ENCODE assay signal across 1 cellular context in the genomic region with DNA sequence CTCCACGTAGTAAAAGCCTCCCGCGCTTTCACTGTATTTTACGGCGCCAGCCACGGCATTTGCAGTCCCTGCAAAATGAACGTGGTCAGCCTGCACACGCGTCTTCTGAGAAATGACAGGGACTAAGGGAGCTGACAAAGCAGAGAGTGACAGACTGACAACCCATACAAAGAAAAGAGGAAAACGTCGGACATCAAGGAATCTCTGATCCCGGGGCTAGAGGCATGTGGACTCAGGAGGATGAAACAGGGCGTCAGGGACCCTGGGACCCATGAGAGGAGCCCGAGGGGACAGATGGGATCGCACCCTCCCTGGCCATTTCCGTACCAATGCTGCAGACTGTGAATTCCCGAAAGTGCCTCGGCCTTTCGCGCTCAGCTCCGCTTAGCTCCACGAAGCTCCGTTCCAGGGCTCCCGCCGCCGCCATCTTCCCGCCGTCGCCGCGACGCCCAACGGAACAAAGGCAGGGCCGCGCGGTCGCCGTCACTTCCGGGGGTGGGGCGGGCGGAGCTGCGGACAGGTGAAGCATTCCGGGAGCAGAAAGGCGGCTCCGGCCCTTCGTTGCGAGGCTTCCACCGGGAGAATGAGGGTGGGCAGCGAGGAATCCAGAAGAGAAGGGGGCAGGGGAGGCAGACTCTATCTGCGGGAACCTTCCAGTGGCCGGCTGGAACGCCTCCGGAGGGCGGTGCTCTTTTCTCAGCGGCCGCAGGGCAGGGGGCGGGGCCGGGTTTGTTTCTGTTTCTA.
A peak's percentile ranks its signal among the peaks of the same experiment; 100 is the strongest.
TF ChIP-seq lines count a peak whose summit lies in the region.

A gene with protein sequence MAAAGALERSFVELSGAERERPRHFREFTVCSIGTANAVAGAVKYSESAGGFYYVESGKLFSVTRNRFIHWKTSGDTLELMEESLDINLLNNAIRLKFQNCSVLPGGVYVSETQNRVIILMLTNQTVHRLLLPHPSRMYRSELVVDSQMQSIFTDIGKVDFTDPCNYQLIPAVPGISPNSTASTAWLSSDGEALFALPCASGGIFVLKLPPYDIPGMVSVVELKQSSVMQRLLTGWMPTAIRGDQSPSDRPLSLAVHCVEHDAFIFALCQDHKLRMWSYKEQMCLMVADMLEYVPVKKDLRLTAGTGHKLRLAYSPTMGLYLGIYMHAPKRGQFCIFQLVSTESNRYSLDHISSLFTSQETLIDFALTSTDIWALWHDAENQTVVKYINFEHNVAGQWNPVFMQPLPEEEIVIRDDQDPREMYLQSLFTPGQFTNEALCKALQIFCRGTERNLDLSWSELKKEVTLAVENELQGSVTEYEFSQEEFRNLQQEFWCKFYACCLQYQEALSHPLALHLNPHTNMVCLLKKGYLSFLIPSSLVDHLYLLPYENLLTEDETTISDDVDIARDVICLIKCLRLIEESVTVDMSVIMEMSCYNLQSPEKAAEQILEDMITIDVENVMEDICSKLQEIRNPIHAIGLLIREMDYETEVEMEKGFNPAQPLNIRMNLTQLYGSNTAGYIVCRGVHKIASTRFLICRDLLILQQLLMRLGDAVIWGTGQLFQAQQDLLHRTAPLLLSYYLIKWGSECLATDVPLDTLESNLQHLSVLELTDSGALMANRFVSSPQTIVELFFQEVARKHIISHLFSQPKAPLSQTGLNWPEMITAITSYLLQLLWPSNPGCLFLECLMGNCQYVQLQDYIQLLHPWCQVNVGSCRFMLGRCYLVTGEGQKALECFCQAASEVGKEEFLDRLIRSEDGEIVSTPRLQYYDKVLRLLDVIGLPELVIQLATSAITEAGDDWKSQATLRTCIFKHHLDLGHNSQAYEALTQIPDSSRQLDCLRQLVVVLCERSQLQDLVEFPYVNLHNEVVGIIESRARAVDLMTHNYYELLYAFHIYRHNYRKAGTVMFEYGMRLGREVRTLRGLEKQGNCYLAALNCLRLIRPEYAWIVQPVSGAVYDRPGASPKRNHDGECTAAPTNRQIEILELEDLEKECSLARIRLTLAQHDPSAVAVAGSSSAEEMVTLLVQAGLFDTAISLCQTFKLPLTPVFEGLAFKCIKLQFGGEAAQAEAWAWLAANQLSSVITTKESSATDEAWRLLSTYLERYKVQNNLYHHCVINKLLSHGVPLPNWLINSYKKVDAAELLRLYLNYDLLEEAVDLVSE (N-terminal part only) (minus strand): TSS at position 459 of the 744 bp plus-strand sequence. CDS start 32 bp downstream, at position 427.

TF ChIP-seq in HepG2, 621 proteins besides CTCF, POLR2A, EP300 and RAD21 (continued from another document and continues in another):
- TF ChIP-seq SOX6 (IDR thresholded peaks at IDR 0.05): no peak
- peak; percentile 64 for TF ChIP-seq SOX6 (CRISPR knock-in tag; IDR thresholded peaks at IDR 0.05)
- TF ChIP-seq SMARCC2 (IDR thresholded peaks at IDR 0.05): no peak
- TF ChIP-seq, protein P1, sequence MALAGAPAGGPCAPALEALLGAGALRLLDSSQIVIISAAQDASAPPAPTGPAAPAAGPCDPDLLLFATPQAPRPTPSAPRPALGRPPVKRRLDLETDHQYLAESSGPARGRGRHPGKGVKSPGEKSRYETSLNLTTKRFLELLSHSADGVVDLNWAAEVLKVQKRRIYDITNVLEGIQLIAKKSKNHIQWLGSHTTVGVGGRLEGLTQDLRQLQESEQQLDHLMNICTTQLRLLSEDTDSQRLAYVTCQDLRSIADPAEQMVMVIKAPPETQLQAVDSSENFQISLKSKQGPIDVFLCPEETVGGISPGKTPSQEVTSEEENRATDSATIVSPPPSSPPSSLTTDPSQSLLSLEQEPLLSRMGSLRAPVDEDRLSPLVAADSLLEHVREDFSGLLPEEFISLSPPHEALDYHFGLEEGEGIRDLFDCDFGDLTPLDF (CRISPR knock-in tag; IDR thresholded peaks at IDR 0.05): peak; percentile 92
- 0 out of 2 replicates have a peak, but pooled peaks have one; percentile 52 for TF ChIP-seq EED (CRISPR knock-in tag; IDR thresholded peaks at IDR 0.05)
- TF ChIP-seq MEIS1 (CRISPR knock-in tag; IDR thresholded peaks at IDR 0.05; ENCODE audit: borderline replicate concordance): no peak; the same call in 1 of the 2 replicates
- no peak for TF ChIP-seq POLR2AphosphoS2 (IDR thresholded peaks at IDR 0.05; ENCODE audit: low read depth, low read length)
- TF ChIP-seq ZNF335 (CRISPR knock-in tag; IDR thresholded peaks at IDR 0.05): 0 out of 2 replicates have a peak, but pooled peaks have one; percentile 8
- TF ChIP-seq, protein P2, sequence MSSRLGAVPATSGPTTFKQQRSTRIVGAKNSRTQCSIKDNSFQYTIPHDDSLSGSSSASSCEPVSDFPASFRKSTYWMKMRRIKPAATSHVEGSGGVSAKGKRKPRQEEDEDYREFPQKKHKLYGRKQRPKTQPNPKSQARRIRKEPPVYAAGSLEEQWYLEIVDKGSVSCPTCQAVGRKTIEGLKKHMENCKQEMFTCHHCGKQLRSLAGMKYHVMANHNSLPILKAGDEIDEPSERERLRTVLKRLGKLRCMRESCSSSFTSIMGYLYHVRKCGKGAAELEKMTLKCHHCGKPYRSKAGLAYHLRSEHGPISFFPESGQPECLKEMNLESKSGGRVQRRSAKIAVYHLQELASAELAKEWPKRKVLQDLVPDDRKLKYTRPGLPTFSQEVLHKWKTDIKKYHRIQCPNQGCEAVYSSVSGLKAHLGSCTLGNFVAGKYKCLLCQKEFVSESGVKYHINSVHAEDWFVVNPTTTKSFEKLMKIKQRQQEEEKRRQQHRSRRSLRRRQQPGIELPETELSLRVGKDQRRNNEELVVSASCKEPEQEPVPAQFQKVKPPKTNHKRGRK (CRISPR knock-in tag; IDR thresholded peaks at IDR 0.05): 0 out of 2 replicates have a peak, but pooled peaks have one; percentile 60
- no peak for TF ChIP-seq IKZF4 (CRISPR knock-in tag; IDR thresholded peaks at IDR 0.05; ENCODE audit: borderline replicate concordance, low read depth, not compliant biosample characterization)
- TF ChIP-seq MAFK (conservative IDR thresholded peaks at IDR 0.05 in 1 of 2, IDR thresholded peaks at IDR 0.05 in 1 of 2; ENCODE audit: low read length in 2 of 2): no peak
- TF ChIP-seq ZNF207 (IDR thresholded peaks at IDR 0.05; ENCODE audit: borderline replicate concordance): no peak
- no peak for TF ChIP-seq THAP8 (CRISPR knock-in tag; IDR thresholded peaks at IDR 0.05; ENCODE audit: borderline replicate concordance)
- TF ChIP-seq, protein P3, sequence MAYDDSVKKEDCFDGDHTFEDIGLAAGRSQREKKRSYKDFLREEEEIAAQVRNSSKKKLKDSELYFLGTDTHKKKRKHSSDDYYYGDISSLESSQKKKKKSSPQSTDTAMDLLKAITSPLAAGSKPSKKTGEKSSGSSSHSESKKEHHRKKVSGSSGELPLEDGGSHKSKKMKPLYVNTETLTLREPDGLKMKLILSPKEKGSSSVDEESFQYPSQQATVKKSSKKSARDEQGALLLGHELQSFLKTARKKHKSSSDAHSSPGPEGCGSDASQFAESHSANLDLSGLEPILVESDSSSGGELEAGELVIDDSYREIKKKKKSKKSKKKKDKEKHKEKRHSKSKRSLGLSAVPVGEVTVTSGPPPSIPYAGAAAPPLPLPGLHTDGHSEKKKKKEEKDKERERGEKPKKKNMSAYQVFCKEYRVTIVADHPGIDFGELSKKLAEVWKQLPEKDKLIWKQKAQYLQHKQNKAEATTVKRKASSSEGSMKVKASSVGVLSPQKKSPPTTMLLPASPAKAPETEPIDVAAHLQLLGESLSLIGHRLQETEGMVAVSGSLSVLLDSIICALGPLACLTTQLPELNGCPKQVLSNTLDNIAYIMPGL (CRISPR knock-in tag; IDR thresholded peaks at IDR 0.05; ENCODE audit: borderline replicate concordance in 1 of 2, low read depth in 1 of 2): peak; percentile 70 to 92
- peak; percentile 79; the same call in 1 of the 2 replicates for TF ChIP-seq SMAD9 (CRISPR knock-in tag; IDR thresholded peaks at IDR 0.05)
- TF ChIP-seq, protein P4, sequence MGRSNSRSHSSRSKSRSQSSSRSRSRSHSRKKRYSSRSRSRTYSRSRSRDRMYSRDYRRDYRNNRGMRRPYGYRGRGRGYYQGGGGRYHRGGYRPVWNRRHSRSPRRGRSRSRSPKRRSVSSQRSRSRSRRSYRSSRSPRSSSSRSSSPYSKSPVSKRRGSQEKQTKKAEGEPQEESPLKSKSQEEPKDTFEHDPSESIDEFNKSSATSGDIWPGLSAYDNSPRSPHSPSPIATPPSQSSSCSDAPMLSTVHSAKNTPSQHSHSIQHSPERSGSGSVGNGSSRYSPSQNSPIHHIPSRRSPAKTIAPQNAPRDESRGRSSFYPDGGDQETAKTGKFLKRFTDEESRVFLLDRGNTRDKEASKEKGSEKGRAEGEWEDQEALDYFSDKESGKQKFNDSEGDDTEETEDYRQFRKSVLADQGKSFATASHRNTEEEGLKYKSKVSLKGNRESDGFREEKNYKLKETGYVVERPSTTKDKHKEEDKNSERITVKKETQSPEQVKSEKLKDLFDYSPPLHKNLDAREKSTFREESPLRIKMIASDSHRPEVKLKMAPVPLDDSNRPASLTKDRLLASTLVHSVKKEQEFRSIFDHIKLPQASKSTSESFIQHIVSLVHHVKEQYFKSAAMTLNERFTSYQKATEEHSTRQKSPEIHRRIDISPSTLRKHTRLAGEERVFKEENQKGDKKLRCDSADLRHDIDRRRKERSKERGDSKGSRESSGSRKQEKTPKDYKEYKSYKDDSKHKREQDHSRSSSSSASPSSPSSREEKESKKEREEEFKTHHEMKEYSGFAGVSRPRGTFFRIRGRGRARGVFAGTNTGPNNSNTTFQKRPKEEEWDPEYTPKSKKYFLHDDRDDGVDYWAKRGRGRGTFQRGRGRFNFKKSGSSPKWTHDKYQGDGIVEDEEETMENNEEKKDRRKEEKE (IDR thresholded peaks at IDR 0.05): no peak
- TF ChIP-seq ZIK1 (CRISPR knock-in tag; IDR thresholded peaks at IDR 0.05; ENCODE audit: borderline replicate concordance, low read depth): peak; percentile 68; the same call in 1 of the 2 replicates
- TF ChIP-seq FLYWCH1 (CRISPR knock-in tag; IDR thresholded peaks at IDR 0.05): peak; percentile 90; the same call in 1 of the 2 replicates
- TF ChIP-seq CREM (IDR thresholded peaks at IDR 0.05): peak; percentile 74
- no peak for TF ChIP-seq CREM (CRISPR knock-in tag; IDR thresholded peaks at IDR 0.05)
- 0 out of 2 replicates have a peak, but pooled peaks have one; percentile 51 for TF ChIP-seq AHR (CRISPR knock-in tag; IDR thresholded peaks at IDR 0.05)
- TF ChIP-seq ZNF839 (CRISPR knock-in tag; IDR thresholded peaks at IDR 0.05; ENCODE audit: borderline replicate concordance): 0 out of 2 replicates have a peak, but pooled peaks have one; percentile 72
- peak; percentile 80 for TF ChIP-seq TEAD3 (CRISPR knock-in tag; optimal IDR thresholded peaks at IDR 0.05; ENCODE audit: borderline replicate concordance)
- no peak for TF ChIP-seq THAP7 (CRISPR knock-in tag; IDR thresholded peaks at IDR 0.05)
- 0 out of 2 replicates have a peak, but pooled peaks have one; percentile 51 for TF ChIP-seq IRF9 (CRISPR knock-in tag; IDR thresholded peaks at IDR 0.05; ENCODE audit: borderline replicate concordance)
- 0 out of 2 replicates have a peak, but pooled peaks have one; percentile 13 for TF ChIP-seq BCL6 (CRISPR knock-in tag; IDR thresholded peaks at IDR 0.05)
- TF ChIP-seq ZFP91 (CRISPR knock-in tag; IDR thresholded peaks at IDR 0.05; ENCODE audit: borderline replicate concordance): peak; percentile 93
- peak; percentile 95 for TF ChIP-seq KMT2B (CRISPR knock-in tag; IDR thresholded peaks at IDR 0.05)
- TF ChIP-seq ZMYM2 (CRISPR knock-in tag; IDR thresholded peaks at IDR 0.05): no peak
- TF ChIP-seq ZBTB46 (CRISPR knock-in tag; IDR thresholded peaks at IDR 0.05; ENCODE audit: borderline replicate concordance): no peak
- peak; percentile 23; the same call in 1 of the 2 replicates for TF ChIP-seq MYPOP (CRISPR knock-in tag; IDR thresholded peaks at IDR 0.05)
